In genomic region chr21:32413697-32414578, GRCh38 we compare ENCODE assay signal across 7 cellular contexts. TPM values are rescaled to one million over a fixed set of nuclear protein-coding genes. Genes with fewer than 3 reads are reported as not detected.
DNase-seq lines count a peak whose midpoint lies in the region; TF ChIP-seq lines count a peak whose summit lies in the region.

No MANE protein-coding gene starts in this region.

- H3K4me1 ChIP-seq in iPS-15b (ENCODE audit: control insufficient read depth, insufficient read depth, low read length) (peaks cover 22% of the 10 kb centered on the region), stomach (peaks cover 21 to 71% (median 56%) of the 10 kb centered on the region in 4 donors), mesendoderm (ENCODE audit: control insufficient read depth, low read depth, low read length) (no peaks in the 10 kb centered on the region)

- H3K4me3 Mint-ChIP-seq in activated naive CD8-positive, alpha-beta T cell: peak overlapping the region; percentile 94

- intact Hi-C loops in stomach (cut with DNase I; ENCODE audit: low total_unique reads): no loop called here

- H3K27ac Mint-ChIP-seq in activated naive CD8-positive, alpha-beta T cell: peak overlapping the region; percentile 86

- no peak overlapping the region for H3K4ac ChIP-seq in mesendoderm (ENCODE audit: low read depth, low read length)

- DNase-seq in NCI-H226 (peak; percentile 33), stomach (no peak), mesendoderm (no peak), KG1 (lab: John Stamatoyannopoulos, UW) (no peak), GM10266 (ENCODE audit: extremely low spot score) (no peak)

- H3K36me3 ChIP-seq in iPS-15b (ENCODE audit: control insufficient read depth, insufficient read depth, low read length) (no peaks in the 10 kb centered on the region), stomach (peaks cover 0 to 11% (median 5%) of the 10 kb centered on the region in 4 donors), mesendoderm (ENCODE audit: control insufficient read depth, insufficient read depth, low read length) (no peaks in the 10 kb centered on the region)

- H3K36me3 Mint-ChIP-seq in activated naive CD8-positive, alpha-beta T cell: no peaks in the 10 kb centered on the region

- H2BK15ac ChIP-seq in mesendoderm (replicated peaks; ENCODE audit: low read depth): no peak overlapping the region

- TF ChIP-seq EP300 in stomach (IDR thresholded peaks at IDR 0.05): no peak

- H3K27ac ChIP-seq in stomach (peak overlapping the region; percentile 96 to 100 (median 99)), mesendoderm (ENCODE audit: low read depth, low read length) (no peak overlapping the region)

- H3K4me2 ChIP-seq in mesendoderm (ENCODE audit: low read length): no peak overlapping the region

- H3K4me3 ChIP-seq in iPS-15b (ENCODE audit: low read depth, low read length): peak overlapping the region; percentile 67
- peak overlapping the region; percentile 52 to 72 (median 72) for H3K4me3 ChIP-seq in stomach
- H3K4me3 ChIP-seq in mesendoderm (ENCODE audit: low read length): no peak overlapping the region

- H4K8ac ChIP-seq in mesendoderm (ENCODE audit: low read depth, low read length): no peak overlapping the region

- no peak overlapping the region for H3K56ac ChIP-seq in mesendoderm (ENCODE audit: low read length)

- TF ChIP-seq CTCF in stomach (IDR thresholded peaks at IDR 0.05) (no peak), GM10266 (IDR thresholded peaks at IDR 0.05; ENCODE audit: control insufficient read depth, insufficient read depth, low read depth, missing control alignments) (no peak)

- H3K23ac ChIP-seq in mesendoderm (ENCODE audit: low read length): no peak overlapping the region

- no peak overlapping the region for H2BK120ac ChIP-seq in mesendoderm (ENCODE audit: low read depth, low read length)

- H3K9me3 ChIP-seq in iPS-15b (ENCODE audit: control insufficient read depth, insufficient read depth, low read length) (no peaks in the 10 kb centered on the region), stomach (no peaks in the 10 kb centered on the region)

- no peak overlapping the region for H3K18ac ChIP-seq in mesendoderm (ENCODE audit: low read length)

- no peaks in the 10 kb centered on the region for H3K27me3 Mint-ChIP-seq in activated naive CD8-positive, alpha-beta T cell

- 23 to 42% (median 30%) methylated on average over 7 of the region's 7 CpGs for WGBS in stomach, 5 donors
- WGBS in mesendoderm (ENCODE audit: extremely low coverage, insufficient coverage, low lambda C conversion rate): no CpG with 5 or more reads among the region's 7 CpGs

- no peaks in the 10 kb centered on the region for H3K9me3 Mint-ChIP-seq in activated naive CD8-positive, alpha-beta T cell (ENCODE audit: low read depth)

- H3K79me1 ChIP-seq in mesendoderm (ENCODE audit: low read length): no peaks in the 10 kb centered on the region

- no peaks in the 10 kb centered on the region for H3K79me2 ChIP-seq in mesendoderm (ENCODE audit: control insufficient read depth, insufficient read depth, low read length)

- no peak overlapping the region for H2AK5ac ChIP-seq in mesendoderm (ENCODE audit: low read length)

- H3K27me3 ChIP-seq in iPS-15b (ENCODE audit: control insufficient read depth, insufficient read depth, low read length) (peaks cover 55% of the 10 kb centered on the region), stomach (peaks cover 0 to 4% (median 0%) of the 10 kb centered on the region in 3 donors), mesendoderm (ENCODE audit: insufficient read depth, low read length, poor library complexity) (peaks cover 25% of the 10 kb centered on the region)

- H4K5ac ChIP-seq in mesendoderm (ENCODE audit: low read length): no peak overlapping the region

- H3K9ac ChIP-seq in iPS-15b (ENCODE audit: low read depth, low read length): no peak overlapping the region
- no peak overlapping the region for H3K9ac ChIP-seq in mesendoderm (ENCODE audit: low read length)

- no peak overlapping the region for H2BK5ac ChIP-seq in mesendoderm (ENCODE audit: low read length)

- TF ChIP-seq POLR2A in stomach (IDR thresholded peaks at IDR 0.05): no peak

- peaks cover 40% of the 10 kb centered on the region for H3K4me1 Mint-ChIP-seq in activated naive CD8-positive, alpha-beta T cell (ENCODE audit: low read depth)

RNA-seq across cellular contexts. Expression of gene EVA1C, which starts 1.4 kb away (rescaled TPM):
- 100 to 1,000 TPM in 1 of 5 donors, 10 to 100 TPM in 4; 10.6 to 142 (median 48.7) TPM for total RNA-seq in stomach
- polyA plus RNA-seq in stomach: 10 to 100 TPM; 18.2 to 39.1 (median 33.6) TPM
- polyA plus RNA-seq in mesendoderm (2013, experiment 1 of 2): 0.60 TPM
- 0.80 TPM for polyA plus RNA-seq in mesendoderm (2013, experiment 2 of 2)

RNA-seq across cellular contexts. Expression of gene URB1, which starts 21.1 kb away (rescaled TPM):
- 10 to 100 TPM in 4 of 5 donors, 1 to 10 TPM in 1; 9.3 to 16.3 (median 15.4) TPM for total RNA-seq in stomach
- polyA plus RNA-seq in stomach: 1 to 10 TPM; 1.2 to 3.4 (median 1.9) TPM
- 7.0 TPM for polyA plus RNA-seq in mesendoderm (2013, experiment 1 of 2)
- polyA plus RNA-seq in mesendoderm (2013, experiment 2 of 2): 6.7 TPM
